In genomic region chr17:6675426-6675825, GRCh38 we compare ENCODE assay signal across 32 cellular contexts. TPM values are rescaled to one million over a fixed set of nuclear protein-coding genes. Genes with fewer than 3 reads are reported as not detected.
"Had no signal": no experiment of that assay in that cellular context is flagged by ENCODE, and none has a peak within 500 bp of the region (broad histone marks: within the 10 kb centered on the region; RNA-seq: fewer than 3 reads in every experiment).

No MANE protein-coding gene starts in this region.

- DNase-seq: activated CD4-positive, alpha-beta T cell treated with anti-CD3 and anti-CD28 coated beads for 36 hours; activated CD4-positive, alpha-beta T cell treated with anti-CD3 and anti-CD28 coated beads, Interleukin-2, amount 10 ng/mL, durations not matched to agents 7 days and 5 days; activated CD4-positive, alpha-beta T cell treated with anti-CD3 and anti-CD28 coated beads, Interleukin-2, amount 50 U/mL, for 48 hours; activated CD8-positive, alpha-beta T cell treated with anti-CD3 and anti-CD28 coated beads, Interleukin-2, amount 10 ng/mL, durations not matched to agents 7 days and 5 days; activated gamma-delta T cell; activated naive CD4-positive, alpha-beta T cell treated with Interleukin-2 at 50 U/mL for 16 hours; activated T-cell treated with anti-CD3 and anti-CD28 coated beads, Interleukin-2, amount 50 U/mL, for 24 hours; adrenal gland; body of pancreas; Kasumi-1; MG63; NCI-H1048; NCI-H1436 treated with DMSO at 0.1 percent for 48 hours; NCI-H1694 treated with DMSO at 0.1 percent for 48 hours; NCI-H2029; NCI-H345; NCI-H510A; NCI-H526; NCI-H748 treated with DMSO at 0.1 percent for 48 hours; NK-92 treated with Interleukin-12 subunit alpha and Interleukin-12 subunit beta, amount 100 ng/mL, for 24 hours; PC-3; Peyer's patch; SIG-M5; T-cell; T-helper 2 cell; T-helper 9 cell had no signal

- H3K9me3 Mint-ChIP-seq: activated CD4-positive, alpha-beta T cell treated with anti-CD3 and anti-CD28 coated beads, Interleukin-2, amount 10 ng/mL, durations not matched to agents 7 days and 5 days; activated naive CD4-positive, alpha-beta T cell treated with anti-CD3 and anti-CD28 coated beads, Interleukin-2, amount 50 U/mL, for 24 hours; activated T-cell treated with anti-CD3 and anti-CD28 coated beads, Interleukin-2, amount 50 U/mL, for 24 hours; activated T-helper 2 cell treated with anti-CD3 and anti-CD28 coated beads, Interferon-gamma antibody, Interleukin-2, Interleukin-4, amounts not matched to agents 10 μg/mL and 5 μg/mL and 100 μg/mL, durations not matched to agents 14 hours and 24 hours and 36 hours; T-cell had no signal

- H3K27ac Mint-ChIP-seq: activated CD4-positive, alpha-beta T cell treated with anti-CD3 and anti-CD28 coated beads for 36 hours; activated CD4-positive, alpha-beta T cell treated with anti-CD3 and anti-CD28 coated beads, Interleukin-2, amount 10 ng/mL, durations not matched to agents 7 days and 5 days; activated CD8-positive, alpha-beta T cell treated with anti-CD3 and anti-CD28 coated beads, Interleukin-2, amount 10 ng/mL, durations not matched to agents 7 days and 5 days; activated naive CD4-positive, alpha-beta T cell treated with anti-CD3 and anti-CD28 coated beads, Interleukin-2, amount 50 U/mL, for 24 hours; activated T-cell treated with anti-CD3 and anti-CD28 coated beads, Interleukin-2, amount 50 U/mL, for 24 hours; activated T-helper 2 cell treated with anti-CD3 and anti-CD28 coated beads, Interferon-gamma antibody, Interleukin-2, Interleukin-4, amounts not matched to agents 10 μg/mL and 5 μg/mL and 100 μg/mL, durations not matched to agents 14 hours and 24 hours and 36 hours; T-cell had no signal

- H3K36me3 Mint-ChIP-seq: activated naive CD4-positive, alpha-beta T cell treated with anti-CD3 and anti-CD28 coated beads, Interleukin-2, amount 50 U/mL, for 24 hours; T-cell had no signal

- H3K27ac ChIP-seq: adrenal gland, body of pancreas, Peyer's patch, RWPE1 had no signal

- H3K36me3 ChIP-seq: adrenal gland, breast epithelium, MG63, Peyer's patch had no signal

- H3K4me1 ChIP-seq: adrenal gland, body of pancreas, breast epithelium, Peyer's patch had no signal

- H3K9me3 ChIP-seq: adrenal gland, body of pancreas, breast epithelium, MG63, Peyer's patch had no signal

- H3K27me3 ChIP-seq: body of pancreas, breast epithelium, MG63, Peyer's patch had no signal

- H3K4me3 ChIP-seq: adrenal gland, body of pancreas, breast epithelium, MG63, Peyer's patch had no signal

- H3K4me3 Mint-ChIP-seq: activated CD4-positive, alpha-beta T cell treated with anti-CD3 and anti-CD28 coated beads for 36 hours; activated CD4-positive, alpha-beta T cell treated with anti-CD3 and anti-CD28 coated beads, Interleukin-2, amount 10 ng/mL, durations not matched to agents 7 days and 5 days; activated CD8-positive, alpha-beta T cell treated with anti-CD3 and anti-CD28 coated beads, Interleukin-2, amount 10 ng/mL, durations not matched to agents 7 days and 5 days; activated naive CD4-positive, alpha-beta T cell treated with anti-CD3 and anti-CD28 coated beads, Interleukin-2, amount 50 U/mL, for 24 hours; activated T-cell treated with anti-CD3 and anti-CD28 coated beads, Interleukin-2, amount 50 U/mL, for 24 hours; T-cell had no signal

RNA-seq across cellular contexts. Expression of gene SLC13A5, which starts 37.7 kb away (rescaled TPM):
- total RNA-seq: activated CD4-positive, alpha-beta T cell treated with anti-CD3 and anti-CD28 coated beads for 36 hours; activated CD4-positive, alpha-beta T cell treated with anti-CD3 and anti-CD28 coated beads, Interleukin-2, amount 10 ng/mL, durations not matched to agents 7 days and 5 days; activated CD8-positive, alpha-beta T cell treated with anti-CD3 and anti-CD28 coated beads, Interleukin-2, amount 10 ng/mL, durations not matched to agents 7 days and 5 days; activated T-helper 2 cell treated with anti-CD3 and anti-CD28 coated beads, Interferon-gamma antibody, Interleukin-2, Interleukin-4, amounts not matched to agents 10 μg/mL and 5 μg/mL and 100 μg/mL, durations not matched to agents 14 hours and 24 hours and 36 hours; body of pancreas; PC-3; Peyer's patch; Right ventricle myocardium inferior; SK-MEL-5 had no signal
